Comparison of ENCODE assay signal across 34 cellular contexts in the genomic region with DNA sequence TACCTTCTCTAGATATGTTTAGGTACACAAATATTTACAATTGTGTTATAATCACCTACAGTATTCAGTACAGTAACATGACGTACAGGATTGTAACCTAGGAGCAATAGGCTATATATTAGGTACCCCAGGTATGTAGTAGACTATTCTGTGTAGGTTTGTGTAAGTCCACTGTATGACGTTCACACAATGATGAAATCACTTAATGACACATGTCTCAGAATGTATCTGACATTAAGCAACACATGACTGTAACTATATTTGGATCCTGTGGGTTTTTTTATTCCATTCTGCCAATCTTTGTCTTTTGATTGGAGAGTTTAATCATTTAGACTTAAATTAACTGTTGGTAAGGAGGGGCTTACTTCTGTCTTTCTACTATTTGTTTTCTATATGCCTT. TPM values are rescaled to one million over a fixed set of nuclear protein-coding genes. Genes with fewer than 3 reads are reported as not detected.
"Had no signal": no experiment of that assay in that cellular context is flagged by ENCODE, and none has a peak within 500 bp of the region (broad histone marks: within the 10 kb centered on the region; RNA-seq: fewer than 3 reads in every experiment).

No MANE protein-coding gene starts in this region.

- H3K4me3 ChIP-seq: coronary artery, dorsolateral prefrontal cortex, pancreas, right atrium auricular region, spleen, testis, transverse colon had no signal

- H3K27me3 ChIP-seq: right atrium auricular region, testis, transverse colon had no signal

- ATAC-seq: activated T-cell treated with anti-CD3 and anti-CD28 coated beads, Interleukin-2, amount 50 U/mL, for 4 hours; activated T-helper 17 cell treated with anti-CD3 and anti-CD28 coated beads, Interleukin-2, amount 50 U/mL, for 72 hours; left colon; naive thymus-derived CD4-positive, alpha-beta T cell; pancreas had no signal

- H3K9me3 ChIP-seq: pancreas, testis, transverse colon had no signal

- H3K4me3 Mint-ChIP-seq: activated CD4-positive, alpha-beta memory T cell treated with anti-CD3 and anti-CD28 coated beads, Interleukin-2, amount 10 ng/mL, durations not matched to agents 7 days and 5 days; activated CD4-positive, alpha-beta T cell treated with anti-CD3 and anti-CD28 coated beads, Interleukin-2, amount 10 ng/mL, durations not matched to agents 24 days and 14 days; activated T-cell treated with anti-CD3 and anti-CD28 coated beads, Interleukin-2, amount 50 U/mL, for 4 hours; activated T-helper 17 cell treated with anti-CD3 and anti-CD28 coated beads, Interleukin-2, amount 50 U/mL, for 72 hours; immature natural killer cell; memory B cell; naive thymus-derived CD4-positive, alpha-beta T cell had no signal

- DNase-seq: activated CD4-positive, alpha-beta memory T cell treated with anti-CD3 and anti-CD28 coated beads, Interleukin-2, amount 10 ng/mL, durations not matched to agents 7 days and 5 days; activated CD4-positive, alpha-beta T cell treated with anti-CD3 and anti-CD28 coated beads, Interleukin-2, amount 10 ng/mL, durations not matched to agents 24 days and 14 days; activated CD4-positive, CD25-positive, alpha-beta regulatory T cell treated with anti-CD3 and anti-CD28 coated beads, Interleukin-2, amount 50 U/mL, for 72 hours; activated gamma-delta T cell treated with Interleukin-2 at 50 U/mL for 16 hours; activated naive CD4-positive, alpha-beta T cell treated with anti-CD3 and anti-CD28 coated beads, Interleukin-2, amount 50 U/mL, for 16 hours; activated T-cell treated with anti-CD3 and anti-CD28 coated beads, Interleukin-2, amount 50 U/mL, for 4 hours; amygdala; cerebellar nuclear complex; dorsolateral prefrontal cortex; effector memory CD4-positive, alpha-beta T cell; erythroblast; head of caudate nucleus; hippocampal formation; immature natural killer cell; kidney; left colon; midbrain; naive thymus-derived CD4-positive, alpha-beta T cell; pancreas; spleen; stimulated activated CD4-positive, alpha-beta T cell treated with anti-CD3 and anti-CD28 coated beads, Interleukin-2, amount 100 ng/mL, for 48 hours; stimulated activated naive CD4-positive, alpha-beta T cell treated with Interleukin-2 at 50 U/mL for 16 hours; testis; transverse colon had no signal

- H3K4me1 Mint-ChIP-seq: activated CD4-positive, alpha-beta memory T cell treated with anti-CD3 and anti-CD28 coated beads, Interleukin-2, amount 10 ng/mL, durations not matched to agents 7 days and 5 days; activated CD4-positive, alpha-beta T cell treated with anti-CD3 and anti-CD28 coated beads, Interleukin-2, amount 10 ng/mL, durations not matched to agents 24 days and 14 days; activated T-helper 17 cell treated with anti-CD3 and anti-CD28 coated beads, Interleukin-2, amount 50 U/mL, for 72 hours; immature natural killer cell; memory B cell; naive thymus-derived CD4-positive, alpha-beta T cell had no signal

- H3K27ac Mint-ChIP-seq: activated CD4-positive, alpha-beta memory T cell treated with anti-CD3 and anti-CD28 coated beads, Interleukin-2, amount 10 ng/mL, durations not matched to agents 7 days and 5 days; activated CD4-positive, alpha-beta T cell treated with anti-CD3 and anti-CD28 coated beads, Interleukin-2, amount 10 ng/mL, durations not matched to agents 24 days and 14 days; activated T-helper 17 cell treated with anti-CD3 and anti-CD28 coated beads, Interleukin-2, amount 50 U/mL, for 72 hours; immature natural killer cell; memory B cell; naive thymus-derived CD4-positive, alpha-beta T cell had no signal

- H3K36me3 ChIP-seq: pancreas, right atrium auricular region, spleen, transverse colon had no signal

- H3K4me1 ChIP-seq: pancreas, right atrium auricular region, spleen, testis, transverse colon had no signal

- H3K27ac ChIP-seq: coronary artery, dorsolateral prefrontal cortex, pancreas, right atrium auricular region, spleen, testis, transverse colon had no signal

RNA-seq across cellular contexts. Expression of a gene that starts 52.1 kb away (rescaled TPM):
- total RNA-seq: activated CD4-positive, alpha-beta memory T cell treated with anti-CD3 and anti-CD28 coated beads, Interleukin-2, amount 10 ng/mL, durations not matched to agents 7 days and 5 days; activated CD4-positive, alpha-beta T cell treated with anti-CD3 and anti-CD28 coated beads, Interleukin-2, amount 10 ng/mL, durations not matched to agents 24 days and 14 days; activated T-cell treated with anti-CD3 and anti-CD28 coated beads, Interleukin-2, amount 50 U/mL, for 4 hours; activated T-helper 17 cell treated with anti-CD3 and anti-CD28 coated beads, Interleukin-2, amount 50 U/mL, for 72 hours; fibroblast of villous mesenchyme; naive thymus-derived CD4-positive, alpha-beta T cell; pulmonary artery endothelial cell; spleen; T-helper 1 cell treated with Interleukin-12 subunit alpha and Interleukin-12 subunit beta and Interleukin-4 antibody, amounts not matched to agents 30 ng/mL and 1 ng/mL, for 36 hours had no signal
- polyA plus RNA-seq: immature natural killer cell; liver; naive thymus-derived CD4-positive, alpha-beta T cell; neural cell; spleen; urinary bladder had no signal

RNA-seq across cellular contexts. Expression of a gene that starts 55.8 kb away (rescaled TPM):
- total RNA-seq: activated CD4-positive, alpha-beta T cell treated with anti-CD3 and anti-CD28 coated beads, Interleukin-2, amount 10 ng/mL, durations not matched to agents 24 days and 14 days; fibroblast of villous mesenchyme; pulmonary artery endothelial cell; urinary bladder had no signal
